Comparison of ENCODE assay signal across 14 cellular contexts in genomic region chr18:57207124-57207916, GRCh38.
DNase-seq lines count a peak whose midpoint lies in the region; ATAC-seq and TF ChIP-seq lines count a peak whose summit lies in the region.
"Had no signal": no experiment of that assay in that cellular context is flagged by ENCODE, and none has a peak within 500 bp of the region (broad histone marks: within the 10 kb centered on the region; RNA-seq: fewer than 3 reads in every experiment).

No MANE protein-coding gene starts in this region.

- H3K4me3 ChIP-seq in hepatocyte (no peak overlapping the region), mesendoderm (ENCODE audit: low read length) (no peak overlapping the region), mucosa of descending colon (no peak overlapping the region)

- H3K9me3 Mint-ChIP-seq in WTC11: peaks cover 13% of the 10 kb centered on the region
- H3K9me3 Mint-ChIP-seq: CD8-positive, alpha-beta T cell had no signal

- peak overlapping the region; percentile 27 for H4K5ac ChIP-seq in mesendoderm (ENCODE audit: low read length)

- no peaks in the 10 kb centered on the region for H4K20me1 ChIP-seq in hepatocyte (ENCODE audit: insufficient read depth, poor library complexity, severe bottlenecking)

- H3K36me3 ChIP-seq in hepatocyte (replicated peaks; ENCODE audit: insufficient read depth, low read depth) (no peaks in the 10 kb centered on the region), mesendoderm (ENCODE audit: control insufficient read depth, insufficient read depth, low read length) (no peaks in the 10 kb centered on the region), mucosa of descending colon (ENCODE audit: low read depth) (no peaks in the 10 kb centered on the region)

- no peaks in the 10 kb centered on the region for H3K27me3 ChIP-seq in hepatocyte
- H3K27me3 ChIP-seq in mesendoderm (ENCODE audit: insufficient read depth, low read length, poor library complexity): no peaks in the 10 kb centered on the region

- H3K27me3 Mint-ChIP-seq in WTC11 (ENCODE audit: low read depth): peaks cover 12% of the 10 kb centered on the region

- H3K56ac ChIP-seq in mesendoderm (ENCODE audit: low read length): peak overlapping the region; percentile 81

- no peak for TF ChIP-seq CTCF in WTC11 (IDR thresholded peaks at IDR 0.05)
- no peak for TF ChIP-seq CTCF in hepatocyte (IDR thresholded peaks at IDR 0.05; ENCODE audit: poor library complexity)
- no peak for TF ChIP-seq CTCF in mucosa of descending colon (IDR thresholded peaks at IDR 0.05)

- H2BK5ac ChIP-seq in mesendoderm (ENCODE audit: low read length): peak overlapping the region; percentile 83

- DNase-seq in NCI-H1417 (lab: John Stamatoyannopoulos, UW) (peak in 2 of 3 experiments; percentile 47 to 70), NCI-H1417 treated with DMSO at 0.1 percent for 48 hours (lab: John Stamatoyannopoulos, UW) (no peak), WTC11 (ENCODE audit: low spot score) (no peak), hepatocyte (ENCODE audit: low spot score) (peak; percentile 27), mesendoderm (peak; percentile 95), NCI-H774 (lab: John Stamatoyannopoulos, UW) (no peak), mucosa of descending colon (no peak)
- no peak for DNase-seq in effector CD8-positive, alpha-beta T cell (lab: John Stamatoyannopoulos, UW)
- DNase-seq: CD8-positive, alpha-beta T cell; DMS79 treated with DMSO at 0.1 percent for 48 hours; EL; H9 had no signal

- H2AFZ ChIP-seq in hepatocyte: no peak overlapping the region

- no peak overlapping the region for H3K27ac Mint-ChIP-seq in WTC11
- H3K27ac Mint-ChIP-seq: CD8-positive, alpha-beta T cell; H9 had no signal

- POLR2A ChIA-PET in WTC11 (lab: Charles Lee): interaction anchor here (0.8 to 1.0 kb wide), 2 partner anchors 58 to 147 kb away, joined by 3 read pairs; no protein-coding TSS in a partner anchor

- H3K4me3 Mint-ChIP-seq in WTC11: no peak overlapping the region
- H3K4me3 Mint-ChIP-seq: CD8-positive, alpha-beta T cell; H9 had no signal

- 53% methylated on average over 6 of the region's 6 CpGs for WGBS in hepatocyte (ENCODE audit: low lambda C conversion rate, missing lambda C conversion rate)
- WGBS in mesendoderm (ENCODE audit: extremely low coverage, insufficient coverage, low lambda C conversion rate): no CpG with 5 or more reads among the region's 6 CpGs

- intact Hi-C loops in mucosa of descending colon (cut with DNase I, micrococcal nuclease): no loop called here

- no peaks in the 10 kb centered on the region for H3K79me2 ChIP-seq in hepatocyte
- H3K79me2 ChIP-seq in mesendoderm (ENCODE audit: control insufficient read depth, insufficient read depth, low read length): no peaks in the 10 kb centered on the region

- CTCF ChIA-PET in WTC11 (lab: Charles Lee): no interaction called here

- H3K36me3 Mint-ChIP-seq in WTC11: no peaks in the 10 kb centered on the region
- H3K36me3 Mint-ChIP-seq: CD14-positive monocyte; CD8-positive, alpha-beta T cell had no signal

- no peak overlapping the region for H3K27ac ChIP-seq in hepatocyte
- peak overlapping the region; percentile 49 for H3K27ac ChIP-seq in mesendoderm (ENCODE audit: low read depth, low read length)
- H3K27ac ChIP-seq: 22Rv1 had no signal

- peak overlapping the region; percentile 47 for H2AK5ac ChIP-seq in mesendoderm (ENCODE audit: low read length)

- H3K4me1 ChIP-seq in hepatocyte (ENCODE audit: insufficient read depth) (peaks cover 7% of the 10 kb centered on the region), mesendoderm (ENCODE audit: control insufficient read depth, low read depth, low read length) (peaks cover 43% of the 10 kb centered on the region), mucosa of descending colon (ENCODE audit: low read depth) (peaks cover 13% of the 10 kb centered on the region)

- H3K4me2 ChIP-seq in hepatocyte: no peak overlapping the region
- H3K4me2 ChIP-seq in mesendoderm (ENCODE audit: low read length): no peak overlapping the region

- no peak overlapping the region for H4K8ac ChIP-seq in mesendoderm (ENCODE audit: low read depth, low read length)

- peaks cover 49% of the 10 kb centered on the region for H3K4me1 Mint-ChIP-seq in WTC11

- peak overlapping the region; percentile 88 for H3K18ac ChIP-seq in mesendoderm (ENCODE audit: low read length)

- H3K79me1 ChIP-seq in mesendoderm (ENCODE audit: low read length): no peaks in the 10 kb centered on the region

- H3K23ac ChIP-seq in mesendoderm (ENCODE audit: low read length): no peak overlapping the region

- no peak overlapping the region for H2BK120ac ChIP-seq in mesendoderm (ENCODE audit: low read depth, low read length)

- peak; percentile 38 for ATAC-seq in WTC11
- no peak for ATAC-seq in mucosa of descending colon
- ATAC-seq: CD8-positive, alpha-beta T cell had no signal

- H3K4ac ChIP-seq in mesendoderm (ENCODE audit: low read depth, low read length): no peak overlapping the region

- no peaks in the 10 kb centered on the region for H3K9me2 ChIP-seq in hepatocyte (replicated peaks; ENCODE audit: insufficient read depth)

- H2BK15ac ChIP-seq in mesendoderm (replicated peaks; ENCODE audit: low read depth): no peak overlapping the region

- H3K9me3 ChIP-seq in hepatocyte (ENCODE audit: low read depth) (no peaks in the 10 kb centered on the region), mucosa of descending colon (no peaks in the 10 kb centered on the region)

- H3K9ac ChIP-seq in mesendoderm (ENCODE audit: low read length): peak overlapping the region; percentile 5

TF ChIP-seq in WTC11, 78 proteins besides CTCF, POLR2A, EP300 and RAD21:
- TF ChIP-seq ESRRA (CRISPR knock-in tag; IDR thresholded peaks at IDR 0.05; ENCODE audit: borderline replicate concordance): no peak
- no peak for TF ChIP-seq ZNF671 (CRISPR knock-in tag; IDR thresholded peaks at IDR 0.05)
- no peak for TF ChIP-seq HMGA2 (CRISPR knock-in tag; IDR thresholded peaks at IDR 0.05)
- TF ChIP-seq FOXP4 (CRISPR knock-in tag; IDR thresholded peaks at IDR 0.05): no peak
- TF ChIP-seq CREM (CRISPR knock-in tag; IDR thresholded peaks at IDR 0.05): no peak
- TF ChIP-seq SMAD4 (CRISPR knock-in tag; IDR thresholded peaks at IDR 0.05): no peak
- TF ChIP-seq ATF6 (CRISPR knock-in tag; IDR thresholded peaks at IDR 0.05): no peak
- no peak for TF ChIP-seq OVOL2 (CRISPR knock-in tag; IDR thresholded peaks at IDR 0.05; ENCODE audit: borderline replicate concordance)
- TF ChIP-seq ZNF138 (CRISPR knock-in tag; conservative IDR thresholded peaks at IDR 0.05): no peak
- no peak for TF ChIP-seq JUN (CRISPR knock-in tag; IDR thresholded peaks at IDR 0.05)
TF ChIP-seq in WTC11: peak in this region for 0.

Comparison
In these comparisons a context has a peak if more than half of its experiments do, and no peak if none do; other contexts are left out.
1. DNase-seq: peak in NCI-H1417 (2 of 3), hepatocyte (single experiment) and mesendoderm (single experiment); none in NCI-H1417 treated with DMSO at 0.1 percent for 48 hours (single experiment), WTC11 (single experiment), effector CD8-positive, alpha-beta T cell (single experiment), NCI-H774 (single experiment) and mucosa of descending colon (0 of 3).